ENCODE assay signal across 25 cellular contexts in the genomic region with DNA sequence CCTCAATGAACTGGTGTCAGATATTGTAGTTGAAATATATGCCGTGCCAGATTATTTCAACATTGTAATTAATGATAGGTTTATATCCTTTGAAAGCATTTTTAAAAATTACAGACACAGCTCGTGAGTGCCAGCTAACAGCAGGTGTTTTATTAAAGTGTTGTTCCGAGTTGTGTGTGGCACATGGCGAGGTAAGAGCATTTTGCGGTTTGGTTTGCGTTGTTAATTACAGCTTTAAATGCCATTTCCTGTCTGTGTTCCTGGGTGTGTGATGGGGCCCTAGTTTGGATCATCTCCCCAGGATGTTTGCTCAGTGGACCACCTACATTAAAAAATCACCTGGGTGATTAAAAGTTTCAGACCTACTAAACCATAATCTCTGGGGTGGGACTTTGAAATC.
DNase-seq lines count a peak whose midpoint lies in the region; ATAC-seq and TF ChIP-seq lines count a peak whose summit lies in the region.
"Had no signal": no experiment of that assay in that cellular context is flagged by ENCODE, and none has a peak within 500 bp of the region (broad histone marks: within the 10 kb centered on the region; RNA-seq: fewer than 3 reads in every experiment).

No MANE protein-coding gene starts in this region.

- H3K36me3 Mint-ChIP-seq in activated B cell treated with CpG ODN at 0.5 μM for 24 hours (ENCODE audit: low read depth) (peaks cover 72% of the 10 kb centered on the region), nephron progenitor cell (ENCODE audit: low read depth) (peaks cover 31% of the 10 kb centered on the region)

- H3K27ac Mint-ChIP-seq in activated B cell treated with CpG ODN at 0.5 μM for 24 hours: no peak overlapping the region
- no peak overlapping the region for H3K27ac Mint-ChIP-seq in nephron progenitor cell
- H3K27ac Mint-ChIP-seq: progenitor cell of endocrine pancreas had no signal

- no peak overlapping the region for H3K4me3 Mint-ChIP-seq in activated B cell treated with CpG ODN at 0.5 μM for 24 hours
- H3K4me3 Mint-ChIP-seq in nephron progenitor cell: no peak overlapping the region
- H3K4me3 Mint-ChIP-seq: naive thymus-derived CD4-positive, alpha-beta T cell; stimulated activated naive CD8-positive, alpha-beta T cell treated with anti-CD3 and anti-CD28 coated beads, Interleukin-15, Interleukin-2, amounts not matched to agents 100 ng/mL and 50 ng/mL, for 24 hours had no signal

- H3K27ac ChIP-seq in A673 (ENCODE audit: low read depth, low read length, poor library complexity, severe bottlenecking) (no peak overlapping the region), gastroesophageal sphincter (no peak overlapping the region)
- H3K27ac ChIP-seq: coronary artery, SJSA1, transverse colon, VCaP had no signal

- no TSS peak for BruUV-seq in A673 (replicated peaks; lab: Mats Ljungman, UMichigan)

- H3K9me3 Mint-ChIP-seq in activated B cell treated with CpG ODN at 0.5 μM for 24 hours (no peaks in the 10 kb centered on the region), nephron progenitor cell (no peaks in the 10 kb centered on the region)
- H3K9me3 Mint-ChIP-seq: naive thymus-derived CD4-positive, alpha-beta T cell; stimulated activated naive CD8-positive, alpha-beta T cell treated with anti-CD3 and anti-CD28 coated beads, Interleukin-15, Interleukin-2, amounts not matched to agents 100 ng/mL and 50 ng/mL, for 24 hours had no signal

- peak; percentile 45 for DNase-seq in A673 (ENCODE audit: low spot score)
- DNase-seq in DMS79 treated with DMSO at 0.1 percent for 48 hours (lab: John Stamatoyannopoulos, UW): peak; percentile 78
- DNase-seq in NCI-H2081 treated with DMSO at 0.1 percent for 48 hours (lab: John Stamatoyannopoulos, UW): peak; percentile 5
- no peak for DNase-seq in activated B cell treated with CpG ODN at 0.5 μM for 24 hours
- DNase-seq in DMS53 treated with DMSO at 0.1 percent for 48 hours (lab: John Stamatoyannopoulos, UW; ENCODE audit: unreplicated experiment): no peak
- DNase-seq in nephron progenitor cell: no peak
- DNase-seq: activated CD4-positive, alpha-beta T cell treated with anti-CD3 and anti-CD28 coated beads, Interleukin-2, amount 50 U/mL, for 48 hours; activated T-cell treated with anti-CD3 and anti-CD28 coated beads, Interleukin-2, amount 50 U/mL, for 1 hour; KG1; kidney; mammary epithelial cell; naive thymus-derived CD4-positive, alpha-beta T cell; NCI-H1092 treated with DMSO at 0.1 percent for 48 hours; NCI-H774; Peyer's patch; stimulated activated CD4-positive, alpha-beta T cell treated with anti-CD3 and anti-CD28 coated beads, Interleukin-2, amount 100 ng/mL, for 24 hours; transverse colon had no signal

- TF ChIP-seq CTCF in A673 (conservative IDR thresholded peaks at IDR 0.05; ENCODE audit: low read depth, low read length) (no peak), activated B cell treated with CpG ODN at 0.5 μM for 24 hours (IDR thresholded peaks at IDR 0.05) (no peak), gastroesophageal sphincter (IDR thresholded peaks at IDR 0.05) (no peak), nephron progenitor cell (IDR thresholded peaks at IDR 0.05) (no peak)

- CTCF ChIA-PET in A673 (lab: Charles Lee) (no interaction called here), activated B cell treated with CpG ODN at 0.5 μM for 24 hours (lab: Charles Lee) (interaction anchor here (1.2 to 1.3 kb wide), 3 partner anchors 13 to 18 kb away, joined by 3 read pairs; no protein-coding TSS in a partner anchor)

- peaks cover 29% of the 10 kb centered on the region for H3K4me1 ChIP-seq in A673 (ENCODE audit: insufficient read depth, low read length, poor library complexity, severe bottlenecking)
- H3K4me1 ChIP-seq in gastroesophageal sphincter: peaks cover 0 to 8% (median 0%) of the 10 kb centered on the region in 3 donors

- POLR2A ChIA-PET in A673 (lab: Charles Lee; ENCODE audit: low non-redundant PET): no interaction called here
- POLR2A ChIA-PET in activated B cell treated with CpG ODN at 0.5 μM for 24 hours (lab: Charles Lee): no interaction called here

- H3K4me3 ChIP-seq in A673 (ENCODE audit: low read depth, low read length, poor library complexity, severe bottlenecking) (no peak overlapping the region), gastroesophageal sphincter (no peak overlapping the region)
- H3K4me3 ChIP-seq: coronary artery, hepatocyte, Peyer's patch, SJSA1, transverse colon had no signal

- H3K27me3 ChIP-seq in A673 (replicated peaks; ENCODE audit: insufficient read depth, low read depth, low read length, poor library complexity): no peaks in the 10 kb centered on the region
- no peaks in the 10 kb centered on the region for H3K27me3 ChIP-seq in gastroesophageal sphincter
- H3K27me3 ChIP-seq: hepatocyte, Peyer's patch, SJSA1, transverse colon had no signal

- 61 to 72% methylated on average over 6 of the region's 6 CpGs for WGBS in gastroesophageal sphincter (ENCODE audit: low coverage in 1 of 2), 2 donors

- H3K4me1 Mint-ChIP-seq in activated B cell treated with CpG ODN at 0.5 μM for 24 hours: peaks cover 49% of the 10 kb centered on the region
- peaks cover 22% of the 10 kb centered on the region for H3K4me1 Mint-ChIP-seq in nephron progenitor cell

- TF ChIP-seq POLR2A in gastroesophageal sphincter (IDR thresholded peaks at IDR 0.05): no peak

- H3K9me3 ChIP-seq in A673 (ENCODE audit: low read depth, low read length, poor library complexity, severe bottlenecking): no peaks in the 10 kb centered on the region
- H3K9me3 ChIP-seq in gastroesophageal sphincter: no peaks in the 10 kb centered on the region
- H3K9me3 ChIP-seq: Peyer's patch, SJSA1, transverse colon had no signal

- ATAC-seq in activated B cell treated with CpG ODN at 0.5 μM for 24 hours (ENCODE audit: low read depth) (peak; percentile 31), gastroesophageal sphincter (no peak), HG02763 (IDR thresholded peaks at IDR 0.05; ENCODE audit: unreplicated experiment) (no peak)
- ATAC-seq: naive thymus-derived CD4-positive, alpha-beta T cell had no signal

- TF ChIP-seq EP300 in gastroesophageal sphincter (IDR thresholded peaks at IDR 0.05): no peak

- intact Hi-C loops in A673 (cut with micrococcal nuclease; ENCODE audit: unreplicated experiment) (no loop called here), activated B cell treated with CpG ODN at 0.5 μM for 24 hours (cut with micrococcal nuclease) (no loop called here)

- H3K27me3 Mint-ChIP-seq in activated B cell treated with CpG ODN at 0.5 μM for 24 hours: no peaks in the 10 kb centered on the region
- no peaks in the 10 kb centered on the region for H3K27me3 Mint-ChIP-seq in nephron progenitor cell (ENCODE audit: low read depth, poor library complexity)
- H3K27me3 Mint-ChIP-seq: naive thymus-derived CD4-positive, alpha-beta T cell; progenitor cell of endocrine pancreas; stimulated activated naive CD8-positive, alpha-beta T cell treated with anti-CD3 and anti-CD28 coated beads, Interleukin-15, Interleukin-2, amounts not matched to agents 100 ng/mL and 50 ng/mL, for 24 hours had no signal

- H3K36me3 ChIP-seq in A673 (ENCODE audit: insufficient read depth, low read length, poor library complexity, severe bottlenecking) (no peaks in the 10 kb centered on the region), gastroesophageal sphincter (peaks cover 0 to 25% of the 10 kb centered on the region in 2 donors)
- H3K36me3 ChIP-seq: transverse colon had no signal

Comparison
In these comparisons a context has a peak if more than half of its experiments do, and no peak if none do; other contexts are left out.
1. DNase-seq: peak in A673 (single experiment), DMS79 treated with DMSO at 0.1 percent for 48 hours (single experiment) and NCI-H2081 treated with DMSO at 0.1 percent for 48 hours (single experiment); none in activated B cell treated with CpG ODN at 0.5 μM for 24 hours (single experiment), DMS53 treated with DMSO at 0.1 percent for 48 hours (single experiment) and nephron progenitor cell (single experiment).